25 cellular contexts compared by ENCODE assay signal in genomic region chr12:62737615-62738014, GRCh38.
"Had no signal": no experiment of that assay in that cellular context is flagged by ENCODE, and none has a peak within 500 bp of the region (broad histone marks: within the 10 kb centered on the region; RNA-seq: fewer than 3 reads in every experiment).

No MANE protein-coding gene starts in this region.

- H3K4me1 ChIP-seq: right lobe of liver, testis had no signal

- H3K9me3 ChIP-seq: esophagus muscularis mucosa, heart right ventricle, right lobe of liver, testis, vagina had no signal

- H3K27me3 ChIP-seq: esophagus muscularis mucosa, heart right ventricle, right lobe of liver, testis, vagina had no signal

- H3K4me1 Mint-ChIP-seq: memory B cell, naive B cell had no signal

- H3K36me3 Mint-ChIP-seq: activated naive CD4-positive, alpha-beta T cell treated with anti-CD3 and anti-CD28 coated beads, Interleukin-2, amount 50 U/mL, for 24 hours; memory B cell; naive B cell had no signal

- FAIRE-seq: colon, keratinocyte, small intestine had no signal

- H3K4me3 Mint-ChIP-seq: activated CD4-positive, alpha-beta T cell treated with anti-CD3 and anti-CD28 coated beads, Interleukin-2, amount 10 ng/mL, durations not matched to agents 24 days and 14 days; activated CD8-positive, alpha-beta T cell treated with anti-CD3 and anti-CD28 coated beads, Interleukin-2, amount 10 ng/mL, durations not matched to agents 7 days and 5 days; activated naive CD4-positive, alpha-beta T cell treated with anti-CD3 and anti-CD28 coated beads, Interleukin-2, amount 50 U/mL, for 24 hours; activated T-helper 1 cell treated with anti-CD3 and anti-CD28 coated beads, Interleukin-12 subunit alpha, Interleukin-12 subunit beta, Interleukin-2, Interleukin-4 antibody, amounts not matched to agents 30 ng/mL and 10 ng/mL and 1 ng/mL, durations not matched to agents 14 hours and 24 hours and 36 hours; central memory CD8-positive, alpha-beta T cell; memory B cell; naive B cell; T-helper 2 cell treated with Interferon-gamma antibody and Interleukin-4, amounts not matched to agents 5 μg/mL and 100 μg/mL, for 36 hours; type B pancreatic cell had no signal

- H3K36me3 ChIP-seq: esophagus muscularis mucosa, right lobe of liver, vagina had no signal

- ATAC-seq: activated CD4-positive, CD25-positive, alpha-beta regulatory T cell treated with anti-CD3 and anti-CD28 coated beads, Interleukin-2, amount 50 U/mL, for 24 hours; activated CD8-positive, alpha-beta T cell treated with anti-CD3 and anti-CD28 coated beads, Interleukin-2, amount 10 ng/mL, durations not matched to agents 7 days and 5 days; heart right ventricle; left colon; right lobe of liver had no signal

- DNase-seq: activated CD4-positive, alpha-beta T cell treated with anti-CD3 and anti-CD28 coated beads, Interleukin-2, amount 10 ng/mL, durations not matched to agents 24 days and 14 days; activated CD8-positive, alpha-beta T cell treated with anti-CD3 and anti-CD28 coated beads, Interleukin-2, amount 10 ng/mL, durations not matched to agents 7 days and 5 days; activated gamma-delta T cell; aorta; heart right ventricle; left colon; naive B cell; nucleus accumbens; right lobe of liver; small intestine; stimulated activated CD4-positive, alpha-beta T cell treated with anti-CD3 and anti-CD28 coated beads, Interleukin-2, amount 100 ng/mL, for 48 hours; stimulated activated naive CD4-positive, alpha-beta T cell; testis had no signal

- H3K4me3 ChIP-seq: esophagus muscularis mucosa, heart right ventricle, right lobe of liver, testis, vagina had no signal

- H3K27me3 Mint-ChIP-seq: activated CD4-positive, alpha-beta T cell treated with anti-CD3 and anti-CD28 coated beads, Interleukin-2, amount 10 ng/mL, durations not matched to agents 24 days and 14 days; activated naive CD4-positive, alpha-beta T cell treated with anti-CD3 and anti-CD28 coated beads, Interleukin-2, amount 50 U/mL, for 24 hours; central memory CD8-positive, alpha-beta T cell; naive B cell; type B pancreatic cell had no signal

- H3K27ac Mint-ChIP-seq: activated CD4-positive, alpha-beta T cell treated with anti-CD3 and anti-CD28 coated beads, Interleukin-2, amount 10 ng/mL, durations not matched to agents 24 days and 14 days; activated CD8-positive, alpha-beta T cell treated with anti-CD3 and anti-CD28 coated beads, Interleukin-2, amount 10 ng/mL, durations not matched to agents 7 days and 5 days; activated naive CD4-positive, alpha-beta T cell treated with anti-CD3 and anti-CD28 coated beads, Interleukin-2, amount 50 U/mL, for 24 hours; activated T-helper 1 cell treated with anti-CD3 and anti-CD28 coated beads, Interleukin-12 subunit alpha, Interleukin-12 subunit beta, Interleukin-2, Interleukin-4 antibody, amounts not matched to agents 30 ng/mL and 10 ng/mL and 1 ng/mL, durations not matched to agents 14 hours and 24 hours and 36 hours; memory B cell; naive B cell; T-helper 2 cell treated with Interferon-gamma antibody and Interleukin-4, amounts not matched to agents 5 μg/mL and 100 μg/mL, for 36 hours; type B pancreatic cell had no signal

- H3K9me3 Mint-ChIP-seq: activated CD4-positive, alpha-beta T cell treated with anti-CD3 and anti-CD28 coated beads, Interleukin-2, amount 10 ng/mL, durations not matched to agents 24 days and 14 days; activated naive CD4-positive, alpha-beta T cell treated with anti-CD3 and anti-CD28 coated beads, Interleukin-2, amount 50 U/mL, for 24 hours; activated T-helper 1 cell treated with anti-CD3 and anti-CD28 coated beads, Interleukin-12 subunit alpha, Interleukin-12 subunit beta, Interleukin-2, Interleukin-4 antibody, amounts not matched to agents 30 ng/mL and 10 ng/mL and 1 ng/mL, durations not matched to agents 14 hours and 24 hours and 36 hours; central memory CD8-positive, alpha-beta T cell; memory B cell; naive B cell; T-helper 2 cell treated with Interferon-gamma antibody and Interleukin-4, amounts not matched to agents 5 μg/mL and 100 μg/mL, for 36 hours; type B pancreatic cell had no signal

- H3K27ac ChIP-seq: esophagus muscularis mucosa, heart right ventricle, right lobe of liver, testis, vagina, VCaP had no signal
